Comparison of ENCODE assay signal across 15 cellular contexts in genomic region chr3:43865887-43866528, GRCh38.
"Had no signal": no experiment of that assay in that cellular context is flagged by ENCODE, and none has a peak within 500 bp of the region (broad histone marks: within the 10 kb centered on the region; RNA-seq: fewer than 3 reads in every experiment).

No MANE protein-coding gene starts in this region.

- H3K9me3 Mint-ChIP-seq: activated CD4-positive, alpha-beta memory T cell treated with anti-CD3 and anti-CD28 coated beads for 36 hours; activated T-cell treated with anti-CD3 and anti-CD28 coated beads, Interleukin-2, amount 50 U/mL, for 4 hours; neural crest cell; stimulated activated memory B cell treated with anti-CD40 and anti-IgM and Interleukin-4, amounts not matched to agents 10 μg/mL and 1 μg/mL and 100 μg/mL, for 72 hours had no signal

- H3K9me3 ChIP-seq: heart left ventricle, left lung, transverse colon had no signal

- ATAC-seq: activated T-cell treated with anti-CD3 and anti-CD28 coated beads, Interleukin-2, amount 50 U/mL, for 4 hours; heart left ventricle; stimulated activated memory B cell treated with anti-CD40 and anti-IgM and Interleukin-4, amounts not matched to agents 10 μg/mL and 1 μg/mL and 100 μg/mL, for 72 hours had no signal

- H3K36me3 Mint-ChIP-seq: activated CD4-positive, alpha-beta memory T cell treated with anti-CD3 and anti-CD28 coated beads for 36 hours; activated naive CD8-positive, alpha-beta T cell; stimulated activated memory B cell treated with anti-CD40 and anti-IgM and Interleukin-4, amounts not matched to agents 10 μg/mL and 1 μg/mL and 100 μg/mL, for 72 hours had no signal

- H3K4me3 Mint-ChIP-seq: activated CD4-positive, alpha-beta memory T cell treated with anti-CD3 and anti-CD28 coated beads for 36 hours; activated naive CD8-positive, alpha-beta T cell; activated T-cell treated with anti-CD3 and anti-CD28 coated beads, Interleukin-2, amount 50 U/mL, for 4 hours; neural crest cell; stimulated activated memory B cell treated with anti-CD40 and anti-IgM and Interleukin-4, amounts not matched to agents 10 μg/mL and 1 μg/mL and 100 μg/mL, for 72 hours had no signal

- H3K4me1 ChIP-seq: heart left ventricle, parathyroid adenoma, transverse colon had no signal

- DNase-seq: activated CD4-positive, alpha-beta memory T cell treated with anti-CD3 and anti-CD28 coated beads for 36 hours; activated CD4-positive, alpha-beta T cell treated with anti-CD3 and anti-CD28 coated beads for 1 hour; activated gamma-delta T cell; activated T-cell treated with anti-CD3 and anti-CD28 coated beads, Interleukin-2, amount 50 U/mL, for 4 hours; amygdala; dorsolateral prefrontal cortex; heart left ventricle; left lung; retina; transverse colon had no signal

- H3K36me3 ChIP-seq: heart left ventricle, left lung, transverse colon had no signal

- H3K4me3 ChIP-seq: dorsolateral prefrontal cortex, heart left ventricle, left lung, smooth muscle cell, transverse colon had no signal

- H3K27ac ChIP-seq: dorsolateral prefrontal cortex, heart left ventricle, left lung, parathyroid adenoma, transverse colon had no signal

- H3K27ac Mint-ChIP-seq: activated CD4-positive, alpha-beta memory T cell treated with anti-CD3 and anti-CD28 coated beads for 36 hours; activated naive CD8-positive, alpha-beta T cell; stimulated activated memory B cell treated with anti-CD40 and anti-IgM and Interleukin-4, amounts not matched to agents 10 μg/mL and 1 μg/mL and 100 μg/mL, for 72 hours had no signal

- H3K4me1 Mint-ChIP-seq: neural crest cell; stimulated activated memory B cell treated with anti-CD40 and anti-IgM and Interleukin-4, amounts not matched to agents 10 μg/mL and 1 μg/mL and 100 μg/mL, for 72 hours had no signal
